In genomic region chr3:136708339-136708985, GRCh38 we compare ENCODE assay signal across 14 cellular contexts. TPM values are rescaled to one million over a fixed set of nuclear protein-coding genes. Genes with fewer than 3 reads are reported as not detected.
DNase-seq lines count a peak whose midpoint lies in the region; ATAC-seq, FAIRE-seq and TF ChIP-seq lines count a peak whose summit lies in the region.
"Had no signal": no experiment of that assay in that cellular context is flagged by ENCODE, and none has a peak within 500 bp of the region (broad histone marks: within the 10 kb centered on the region; RNA-seq: fewer than 3 reads in every experiment).

No MANE protein-coding gene starts in this region.

- peaks cover 34 to 61% of the 10 kb centered on the region in 2 experiments for H3K79me1 ChIP-seq in IMR-90 (ENCODE audit: low read depth in 1 of 2, low read length in 2 of 2)

- H3K56ac ChIP-seq in IMR-90 (ENCODE audit: extremely low read depth, insufficient read depth, low read length): no peak overlapping the region

- H2BK20ac ChIP-seq in IMR-90 (ENCODE audit: low read depth, low read length): no peak overlapping the region

- H3K14ac ChIP-seq in IMR-90 (replicated peaks; ENCODE audit: low read depth, low read length): no peak overlapping the region

- no peak for DNase-seq in IMR-90
- DNase-seq in NOMO-1 treated with dmso at 0.1 percent for 144 hours (lab: John Stamatoyannopoulos, UW; ENCODE audit: unreplicated experiment): peak; percentile 50
- no peak for DNase-seq in endothelial cell of umbilical vein (ENCODE audit: low read depth, low spot score)
- DNase-seq in gastrocnemius medialis: no peak
- no peak for DNase-seq in posterior cingulate gyrus
- DNase-seq in stimulated activated naive CD8-positive, alpha-beta T cell treated with anti-CD3 and anti-CD28 coated beads, Interleukin-15, Interleukin-2, amounts not matched to agents 100 U/mL and 50 U/mL, for 24 hours: no peak
- DNase-seq: ACHN; CD8-positive, alpha-beta memory T cell; NCI-H1436 treated with DMSO at 0.1 percent for 48 hours; NCI-H2081 treated with DMSO at 0.1 percent for 48 hours; NCI-H526 treated with DMSO at 0.1 percent for 48 hours; NK-92 treated with Interleukin-12 subunit alpha and Interleukin-12 subunit beta, amount 100 ng/mL, for 24 hours; SHP77 had no signal

- peak; percentile 60 for FAIRE-seq in endothelial cell of umbilical vein (lab: Jason Lieb, UNC)

- H4K5ac ChIP-seq in IMR-90 (ENCODE audit: low read depth, low read length): no peak overlapping the region

- H3K18ac ChIP-seq in IMR-90 (ENCODE audit: low read depth, low read length): no peak overlapping the region

- H4K20me1 ChIP-seq in IMR-90 (ENCODE audit: insufficient read depth, low read length) (peaks cover 12% of the 10 kb centered on the region), endothelial cell of umbilical vein (replicated peaks; ENCODE audit: control insufficient read depth, extremely low read depth, insufficient read depth, low read length) (peaks cover 2% of the 10 kb centered on the region)

- H3K27ac ChIP-seq in IMR-90 (ENCODE audit: insufficient read depth, low read length) (no peak overlapping the region), endothelial cell of umbilical vein (ENCODE audit: insufficient read depth, low read depth, low read length) (no peak overlapping the region), gastrocnemius medialis (peak overlapping the region in 3 of 4 donors; percentile 14 to 30 (median 27))

- H4K8ac ChIP-seq in IMR-90 (ENCODE audit: low read depth in 2 of 2, low read length in 2 of 2): no peak overlapping the region

- H3K4ac ChIP-seq in IMR-90 (ENCODE audit: low read depth, low read length): no peak overlapping the region

- H3K4me3 ChIP-seq in IMR-90 (ENCODE audit: insufficient read depth, low read depth, low read length) (no peak overlapping the region), endothelial cell of umbilical vein (replicated peaks in 1 of 3; ENCODE audit: insufficient read depth in 1 of 3, low read depth in 1 of 3, low read length in 3 of 3) (no peak overlapping the region), gastrocnemius medialis (no peak overlapping the region)

- TF ChIP-seq RAD21 in IMR-90 (IDR thresholded peaks at IDR 0.05; ENCODE audit: low read length): no peak

- H3K9me1 ChIP-seq in IMR-90 (ENCODE audit: insufficient read depth, low read length) (0 out of 2 replicates have a peak, but pooled peaks cover 3% of the 10 kb centered on the region), endothelial cell of umbilical vein (replicated peaks; ENCODE audit: control insufficient read depth, extremely low read depth, insufficient read depth, low read length) (peaks cover 4% of the 10 kb centered on the region)

- H3K4me1 ChIP-seq in IMR-90 (ENCODE audit: control insufficient read depth, insufficient read depth, low read length) (0 out of 2 replicates have a peak, but pooled peaks cover 2% of the 10 kb centered on the region), endothelial cell of umbilical vein (ENCODE audit: control insufficient read depth, extremely low read depth, insufficient read depth, low read length) (no peaks in the 10 kb centered on the region), gastrocnemius medialis (peaks cover 9 to 25% of the 10 kb centered on the region in 2 donors)

- ATAC-seq in IMR-90 (ENCODE audit: low read depth): no peak
- peak; percentile 58 to 81 for ATAC-seq in gastrocnemius medialis
- no peak for ATAC-seq in HG03108 (IDR thresholded peaks at IDR 0.05; ENCODE audit: unreplicated experiment)
- ATAC-seq in stimulated activated naive CD8-positive, alpha-beta T cell treated with anti-CD3 and anti-CD28 coated beads, Interleukin-15, Interleukin-2, amounts not matched to agents 100 U/mL and 50 U/mL, for 24 hours: no peak

- no peaks in the 10 kb centered on the region for H3K27me3 ChIP-seq in IMR-90 (ENCODE audit: control insufficient read depth, insufficient read depth, low read length)
- no peaks in the 10 kb centered on the region for H3K27me3 ChIP-seq in endothelial cell of umbilical vein (ENCODE audit: control insufficient read depth in 2 of 2, insufficient read depth in 2 of 2, low read length in 2 of 2)
- H3K27me3 ChIP-seq in gastrocnemius medialis: no peaks in the 10 kb centered on the region

- BruUV-seq in IMR-90 (replicated peaks; lab: Mats Ljungman, UMichigan) (no TSS peak), endothelial cell of umbilical vein (replicated peaks; lab: Mats Ljungman, UMichigan) (no TSS peak)

- no peak for TF ChIP-seq POLR2A in IMR-90 (IDR thresholded peaks at IDR 0.05; ENCODE audit: low read depth, low read length)
- no peak for TF ChIP-seq POLR2A in endothelial cell of umbilical vein (IDR thresholded peaks at IDR 0.05; ENCODE audit: low read depth, low read length)
- TF ChIP-seq POLR2A in gastrocnemius medialis (IDR thresholded peaks at IDR 0.05): no peak

- no peak overlapping the region for H3K23ac ChIP-seq in IMR-90 (ENCODE audit: low read depth, low read length)

- H2AK5ac ChIP-seq in IMR-90 (ENCODE audit: low read depth, low read length): no peak overlapping the region

- no CpG with 5 or more reads among the region's 3 CpGs for WGBS in IMR-90 (ENCODE audit: extremely low coverage in 2 of 2, insufficient read length in 1 of 2), 2 experiments

- H2AFZ ChIP-seq in IMR-90 (replicated peaks; ENCODE audit: low read length, poor library complexity) (no peak overlapping the region), endothelial cell of umbilical vein (ENCODE audit: low read depth, low read length) (no peak overlapping the region)

- in situ Hi-C loops in IMR-90 (cut with MboI; ENCODE audit: low sequenced_read_pairs): no loop called here
- in situ Hi-C loops in gastrocnemius medialis (cut with MboI; ENCODE audit: low sequenced_read_pairs in 4 of 4): no loop called here

- no peak overlapping the region for H3K4me2 ChIP-seq in IMR-90 (ENCODE audit: low read depth, low read length)
- H3K4me2 ChIP-seq in endothelial cell of umbilical vein (ENCODE audit: insufficient read depth, low read length): no peak overlapping the region

- intact Hi-C loops in IMR-90 (cut with micrococcal nuclease) (no loop called here), endothelial cell of umbilical vein (cut with micrococcal nuclease) (no loop called here), gastrocnemius medialis (cut with DNase I; ENCODE audit: low total_unique reads) (no loop called here), posterior cingulate gyrus (cut with DNase I) (no loop called here)

- H4K91ac ChIP-seq in IMR-90 (ENCODE audit: insufficient read depth, low read depth, low read length): no peak overlapping the region

- no peak overlapping the region for H2AK9ac ChIP-seq in IMR-90 (replicated peaks; ENCODE audit: low read depth, low read length, poor library complexity)

- H3K79me2 ChIP-seq in endothelial cell of umbilical vein (ENCODE audit: control insufficient read depth, insufficient read depth, low read length): peaks cover 88% of the 10 kb centered on the region

- H3K9ac ChIP-seq in IMR-90 (ENCODE audit: low read depth, low read length) (no peak overlapping the region), endothelial cell of umbilical vein (replicated peaks; ENCODE audit: extremely low read depth, insufficient read depth, low read length) (no peak overlapping the region)

- no peaks in the 10 kb centered on the region for H3K9me3 ChIP-seq in IMR-90 (ENCODE audit: control insufficient read depth, insufficient read depth, low read length)
- H3K9me3 ChIP-seq in endothelial cell of umbilical vein (replicated peaks; ENCODE audit: control insufficient read depth, insufficient read depth, low read length): no peaks in the 10 kb centered on the region
- no peaks in the 10 kb centered on the region for H3K9me3 ChIP-seq in gastrocnemius medialis

- H2BK120ac ChIP-seq in IMR-90 (ENCODE audit: low read depth, low read length): no peak overlapping the region

- POLR2A ChIA-PET in IMR-90 (lab: Charles Lee; ENCODE audit: unreplicated experiment) (no interaction called here), endothelial cell of umbilical vein (lab: Charles Lee) (no interaction called here)

- H3K36me3 ChIP-seq in IMR-90 (ENCODE audit: control insufficient read depth, insufficient read depth, low read length): peaks cover 2% of the 10 kb centered on the region; the same call in 1 of the 2 replicates
- no peaks in the 10 kb centered on the region for H3K36me3 ChIP-seq in endothelial cell of umbilical vein (ENCODE audit: control insufficient read depth in 2 of 2, extremely low read depth in 1 of 2, insufficient read depth in 2 of 2, low read length in 2 of 2)
- H3K36me3 ChIP-seq in gastrocnemius medialis: no peaks in the 10 kb centered on the region

- no peak overlapping the region for H2BK5ac ChIP-seq in IMR-90 (ENCODE audit: low read depth, low read length, poor library complexity, severe bottlenecking)

- CTCF ChIA-PET in IMR-90 (lab: Yijun Ruan, JAX) (no interaction called here), endothelial cell of umbilical vein (lab: Charles Lee) (no interaction called here)

- no peak for TF ChIP-seq CTCF in IMR-90 (conservative IDR thresholded peaks at IDR 0.05; ENCODE audit: low read depth, low read length)
- TF ChIP-seq CTCF in endothelial cell of umbilical vein (IDR thresholded peaks at IDR 0.05; ENCODE audit: extremely low read depth in 1 of 2, insufficient read depth in 1 of 2, low read depth in 1 of 2, low read length in 2 of 2): no peak
- no peak for TF ChIP-seq CTCF in gastrocnemius medialis (IDR thresholded peaks at IDR 0.05 in 4 of 5, conservative IDR thresholded peaks at IDR 0.05 in 1 of 5)

- H2BK15ac ChIP-seq in IMR-90 (ENCODE audit: low read depth, low read length): no peak overlapping the region

- dilution Hi-C loops in IMR-90 (cut with HindIII; ENCODE audit: low sequenced_read_pairs, unreplicated experiment) (no loop called here), endothelial cell of umbilical vein (cut with MboI; ENCODE audit: extremely low pct_ligation_motif_present, low sequenced_read_pairs) (no loop called here)

TF ChIP-seq in IMR-90, 13 proteins besides CTCF, POLR2A, EP300 and RAD21 (continues in another document):
- no peak for TF ChIP-seq FOS (IDR thresholded peaks at IDR 0.05; ENCODE audit: low read depth, low read length)

TF ChIP-seq in endothelial cell of umbilical vein, 7 proteins besides CTCF, POLR2A, EP300 and RAD21 (continues in another document):
- TF ChIP-seq JUN (IDR thresholded peaks at IDR 0.05; ENCODE audit: borderline replicate concordance, insufficient read depth, insufficient read length, low read depth): no peak

RNA-seq across cellular contexts. Expression of gene STAG1, which starts 43.7 kb away (rescaled TPM):
- 32.3 and 53.3 TPM in 2 replicates for total RNA-seq in IMR-90 (2012; rRNA removed)
- polyA plus RNA-seq in IMR-90 (2012; rRNA removed): 7.9 and 9.6 TPM in 2 replicates
- polyA plus RNA-seq in IMR-90 (2012; cell fraction: cytosol; rRNA removed): 1.5 and 2.2 TPM in 2 replicates
- polyA plus RNA-seq in IMR-90 (2012; cell fraction: nucleus; rRNA removed; ENCODE audit: low replicate concordance): 1.3 and 8.4 TPM in 2 replicates
- total RNA-seq in endothelial cell of umbilical vein: 40.6 and 42.1 TPM in 2 replicates
- 5.0 and 7.4 TPM in 2 replicates for polyA plus RNA-seq in endothelial cell of umbilical vein
- polyA plus RNA-seq in endothelial cell of umbilical vein (2011; cell fraction: cytosol; rRNA removed): 10.4 and 10.6 TPM in 2 replicates
- 14.7 and 20.6 TPM in 2 replicates for polyA plus RNA-seq in endothelial cell of umbilical vein (2011; cell fraction: nucleus; rRNA removed)
- 11.5 and 19.6 TPM in 2 replicates for polyA plus RNA-seq in endothelial cell of umbilical vein (2012)
- polyA minus RNA-seq in endothelial cell of umbilical vein: 25.5 and 27.8 TPM in 2 replicates
- 23.1 TPM for polyA minus RNA-seq in endothelial cell of umbilical vein (2011; cell fraction: cytosol; rRNA and poly(A)+ RNA removed)
- 49.6 and 68.4 TPM in 2 replicates for polyA minus RNA-seq in endothelial cell of umbilical vein (2011; cell fraction: nucleus; rRNA and poly(A)+ RNA removed)
- total RNA-seq in gastrocnemius medialis: 10 to 100 TPM; 22.2 to 26.2 (median 23.7) TPM

Comparison
In these comparisons a context has a peak if more than half of its experiments do, and no peak if none do; other contexts are left out.
1. ATAC-seq: peak in gastrocnemius medialis (2 of 2); none in IMR-90 (single experiment), HG03108 (single experiment) and stimulated activated naive CD8-positive, alpha-beta T cell treated with anti-CD3 and anti-CD28 coated beads, Interleukin-15, Interleukin-2, amounts not matched to agents 100 U/mL and 50 U/mL, for 24 hours (single experiment).
2. H3K27ac ChIP-seq: peak in gastrocnemius medialis (3 of 4); none in IMR-90 (single experiment) and endothelial cell of umbilical vein (single experiment).